Comparison of ENCODE assay signal across 8 cellular contexts in genomic region chr21:26732442-26733221, GRCh38.
DNase-seq lines count a peak whose midpoint lies in the region; ATAC-seq and TF ChIP-seq lines count a peak whose summit lies in the region.

No MANE protein-coding gene starts in this region.

- no peak overlapping the region for H3K9ac ChIP-seq in OCI-LY1 (ENCODE audit: low read length)

- no peaks in the 10 kb centered on the region for H3K79me2 ChIP-seq in OCI-LY1 (ENCODE audit: insufficient read depth, low read length)

- H3K4me2 ChIP-seq in OCI-LY1 (ENCODE audit: low read length), result no peak overlapping the region

- no peaks in the 10 kb centered on the region for H3F3A ChIP-seq in OCI-LY1 (ENCODE audit: insufficient read depth, low read length)

- H3K27me3 ChIP-seq in OCI-LY1 (ENCODE audit: insufficient read depth, low read length), result no peaks in the 10 kb centered on the region
- H3K27me3 ChIP-seq in lower lobe of right lung (ENCODE audit: low read depth), result no peaks in the 10 kb centered on the region
- no peaks in the 10 kb centered on the region for H3K27me3 ChIP-seq in tibial nerve

- H4K20me1 ChIP-seq in OCI-LY1 (ENCODE audit: insufficient read depth, low read length), result no peaks in the 10 kb centered on the region

- no peaks in the 10 kb centered on the region for H3K36me3 ChIP-seq in OCI-LY1 (ENCODE audit: insufficient read depth, low read length)
- H3K36me3 ChIP-seq in lower lobe of right lung, result no peaks in the 10 kb centered on the region
- H3K36me3 ChIP-seq in tibial nerve, result no peaks in the 10 kb centered on the region

- H3K4me3 ChIP-seq in OCI-LY1 (ENCODE audit: low read depth, low read length, poor library complexity, severe bottlenecking), result no peak overlapping the region
- no peak overlapping the region for H3K4me3 ChIP-seq in lower lobe of right lung
- no peak overlapping the region for H3K4me3 ChIP-seq in tibial nerve

- TF ChIP-seq POLR2A in tibial nerve (IDR thresholded peaks at IDR 0.05), result no peak

- peak; percentile 71 for TF ChIP-seq CTCF in OCI-LY1 (IDR thresholded peaks at IDR 0.05; ENCODE audit: low read length)
- peak; percentile 63 for TF ChIP-seq CTCF in lower lobe of right lung (IDR thresholded peaks at IDR 0.05)
- TF ChIP-seq CTCF in tibial nerve (IDR thresholded peaks at IDR 0.05), result peak; percentile 33 to 57 (median 39)

- H3K9me2 ChIP-seq in OCI-LY1 (ENCODE audit: low read depth, low read length), result no peaks in the 10 kb centered on the region

- H3K9me3 ChIP-seq in OCI-LY1 (ENCODE audit: low read length), result no peaks in the 10 kb centered on the region
- no peaks in the 10 kb centered on the region for H3K9me3 ChIP-seq in lower lobe of right lung
- H3K9me3 ChIP-seq in tibial nerve, result no peaks in the 10 kb centered on the region

- 37 to 40% methylated on average over 10 of the region's 10 CpGs for WGBS in tibial nerve, 2 donors

- intact Hi-C loops in lower lobe of right lung (cut with DNase I), result no loop called here

- H2AFZ ChIP-seq in OCI-LY1 (ENCODE audit: low read length), result no peak overlapping the region

- ATAC-seq in lower lobe of right lung (peak; percentile 72 to 83), GM21717 (IDR thresholded peaks at IDR 0.05; ENCODE audit: unreplicated experiment) (no peak)

- H3K27ac ChIP-seq in OCI-LY1 (ENCODE audit: low read depth, low read length, poor library complexity, severe bottlenecking), result no peak overlapping the region
- no peak overlapping the region for H3K27ac ChIP-seq in lower lobe of right lung
- H3K27ac ChIP-seq in tibial nerve, result no peak overlapping the region

- DNase-seq in NOMO-1 treated with DMSO at 0.1 percent for 48 hours (lab: John Stamatoyannopoulos, UW; ENCODE audit: unreplicated experiment) (peak; percentile 28), NOMO-1 treated with dmso at 0.1 percent for 144 hours (lab: John Stamatoyannopoulos, UW; ENCODE audit: unreplicated experiment) (no peak), dermis blood vessel endothelial cell (peak; percentile 67), lower lobe of right lung (peak; percentile 49), tibial nerve (ENCODE audit: low spot score in 2 of 2) (peak; percentile 33 to 71), NCI-H187 (lab: John Stamatoyannopoulos, UW) (no peak)

- H3K4me1 ChIP-seq in OCI-LY1 (ENCODE audit: insufficient read depth, low read length, severe bottlenecking) (no peaks in the 10 kb centered on the region), lower lobe of right lung (no peaks in the 10 kb centered on the region), tibial nerve (peaks cover 0 to 6% (median 0%) of the 10 kb centered on the region in 4 donors)

- no peak for TF ChIP-seq EP300 in tibial nerve (IDR thresholded peaks at IDR 0.05)

Comparison
In these comparisons a context has a peak if more than half of its experiments do, and no peak if none do; other contexts are left out.
1. DNase-seq: peak in NOMO-1 treated with DMSO at 0.1 percent for 48 hours (single experiment), dermis blood vessel endothelial cell (single experiment), lower lobe of right lung (single experiment) and tibial nerve (2 of 2); none in NOMO-1 treated with dmso at 0.1 percent for 144 hours (single experiment) and NCI-H187 (0 of 2).
2. Peak in every context shown above with its lines, with median percentiles within 50 percentile points of each other: CTCF ChIP-seq.